1 cellular context compared by ENCODE assay signal in genomic region chr12:54306925-54307731, GRCh38.
TF ChIP-seq lines count a peak whose summit lies in the region.

No MANE protein-coding gene starts in this region.

TF ChIP-seq in K562, 482 proteins besides CTCF, POLR2A, EP300 and RAD21 (continued from another document):
- TF ChIP-seq ZNF318 (IDR thresholded peaks at IDR 0.05; ENCODE audit: borderline replicate concordance in 1 of 2, low read depth in 1 of 2) (no peak), ZNF79 (CRISPR knock-in tag; IDR thresholded peaks at IDR 0.05; ENCODE audit: low read depth) (no peak), ATF3 (IDR thresholded peaks at IDR 0.05) (no peak), ATF3 (CRISPR knock-in tag; conservative IDR thresholded peaks at IDR 0.05) (no peak), ZNF449 (CRISPR knock-in tag; IDR thresholded peaks at IDR 0.05) (no peak), ZNF444 (CRISPR knock-in tag; IDR thresholded peaks at IDR 0.05) (no peak), KLF6 (CRISPR knock-in tag; IDR thresholded peaks at IDR 0.05; ENCODE audit: borderline replicate concordance) (no peak), GTF2F1 (IDR thresholded peaks at IDR 0.05; ENCODE audit: low read depth, low read length) (peak; percentile 75; the same call in 1 of the 2 replicates), ZNF77 (CRISPR knock-in tag; IDR thresholded peaks at IDR 0.05) (no peak), MEIS2 (IDR thresholded peaks at IDR 0.05; ENCODE audit: partially characterized antibody) (no peak), POLR2AphosphoS5 (IDR thresholded peaks at IDR 0.05; ENCODE audit: control insufficient read depth, insufficient read depth, low read depth, low read length) (peak; percentile 68; the same call in 1 of the 2 replicates), FOXK1 (CRISPR knock-in tag; IDR thresholded peaks at IDR 0.05; ENCODE audit: borderline replicate concordance) (0 out of 2 replicates have a peak, but pooled peaks have one; percentile 44), JUN (IDR thresholded peaks at IDR 0.05; ENCODE audit: borderline replicate concordance, low read depth, low read length) (no peak), JUN (CRISPR knock-in tag; IDR thresholded peaks at IDR 0.05; ENCODE audit: borderline replicate concordance) (no peak), GMEB1 (CRISPR knock-in tag; IDR thresholded peaks at IDR 0.05) (no peak), SIN3B (IDR thresholded peaks at IDR 0.05; ENCODE audit: low read depth) (no peak), ZNF316 (IDR thresholded peaks at IDR 0.05) (no peak), DDX20 (tag; IDR thresholded peaks at IDR 0.05; ENCODE audit: low read depth) (no peak), KDM5B (IDR thresholded peaks at IDR 0.05; ENCODE audit: insufficient replicate concordance, low read depth, low read length) (no peak), TAF9B (IDR thresholded peaks at IDR 0.05; ENCODE audit: partially characterized antibody) (no peak), MAFK (IDR thresholded peaks at IDR 0.05; ENCODE audit: low read length) (no peak), ZNF146 (CRISPR knock-in tag; IDR thresholded peaks at IDR 0.05; ENCODE audit: unreplicated experiment) (no peak), JUNB (CRISPR knock-in tag; conservative IDR thresholded peaks at IDR 0.05) (no peak), FOXO4 (CRISPR knock-in tag; IDR thresholded peaks at IDR 0.05) (no peak), PHB2 (IDR thresholded peaks at IDR 0.05; ENCODE audit: low read depth) (no peak), TCF7L2 (IDR thresholded peaks at IDR 0.05; ENCODE audit: low read depth, low read length) (no peak), ZNF197 (CRISPR knock-in tag; IDR thresholded peaks at IDR 0.05; ENCODE audit: low read depth) (no peak), STAT5A (IDR thresholded peaks at IDR 0.05; ENCODE audit: borderline replicate concordance, low read length) (peak; percentile 86), ZNF511 (CRISPR knock-in tag; IDR thresholded peaks at IDR 0.05) (no peak), CCNT2 (IDR thresholded peaks at IDR 0.05; ENCODE audit: borderline replicate concordance, extremely low read depth, insufficient read length, low read depth, low read length) (peak; percentile 85), MEF2D (tag; conservative IDR thresholded peaks at IDR 0.05; ENCODE audit: low read depth) (no peak), PREB (CRISPR knock-in tag; IDR thresholded peaks at IDR 0.05) (no peak), ZNF699 (CRISPR knock-in tag; IDR thresholded peaks at IDR 0.05; ENCODE audit: insufficient replicate concordance) (no peak), NFXL1 (CRISPR knock-in tag; IDR thresholded peaks at IDR 0.05) (no peak), HDAC3 (IDR thresholded peaks at IDR 0.05; ENCODE audit: borderline replicate concordance, partially characterized antibody) (peak; percentile 8), STAT5B (CRISPR knock-in tag; IDR thresholded peaks at IDR 0.05) (no peak), ZBTB26 (CRISPR knock-in tag; IDR thresholded peaks at IDR 0.05) (no peak), FOS (IDR thresholded peaks at IDR 0.05; ENCODE audit: extremely low read depth, insufficient read length) (no peak), ZBTB7A (IDR thresholded peaks at IDR 0.05; ENCODE audit: borderline replicate concordance, control insufficient read depth, low read depth, low read length) (peak; percentile 63; the same call in 1 of the 2 replicates), ARID3A (IDR thresholded peaks at IDR 0.05; ENCODE audit: borderline replicate concordance, low read depth, low read length) (0 out of 2 replicates have a peak, but pooled peaks have one; percentile 42), EWSR1 (IDR thresholded peaks at IDR 0.05; ENCODE audit: borderline replicate concordance, low read depth, partially characterized antibody) (no peak), ZNF668 (CRISPR knock-in tag; IDR thresholded peaks at IDR 0.05) (no peak), MBD1 (CRISPR knock-in tag; IDR thresholded peaks at IDR 0.05) (no peak), STAG1 (CRISPR knock-in tag; IDR thresholded peaks at IDR 0.05; ENCODE audit: borderline replicate concordance) (no peak)
TF ChIP-seq in K562: peak in this region for 99.
